ENCODE assay signal across 18 cellular contexts in genomic region chr1:48644950-48645605, GRCh38.
DNase-seq lines count a peak whose midpoint lies in the region; ATAC-seq and TF ChIP-seq lines count a peak whose summit lies in the region.
"Had no signal": no experiment of that assay in that cellular context is flagged by ENCODE, and none has a peak within 500 bp of the region (broad histone marks: within the 10 kb centered on the region; RNA-seq: fewer than 3 reads in every experiment).

No MANE protein-coding gene starts in this region.

- H2AFZ ChIP-seq in MM.1S (ENCODE audit: low read length) (no peak overlapping the region), neural progenitor cell (replicated peaks) (no peak overlapping the region)
- H2AFZ ChIP-seq: PC-9 had no signal

- no peak overlapping the region for H3K9ac ChIP-seq in MM.1S (ENCODE audit: low read length)
- H3K9ac ChIP-seq in neural progenitor cell: no peak overlapping the region

- H3K4me2 ChIP-seq in MM.1S (ENCODE audit: low read depth, low read length) (no peak overlapping the region), neural progenitor cell (peak overlapping the region; percentile 68)
- H3K4me2 ChIP-seq: PC-9 had no signal

- H4K20me1 ChIP-seq in MM.1S (ENCODE audit: insufficient read depth, low read length): no peaks in the 10 kb centered on the region
- peaks cover 13% of the 10 kb centered on the region for H4K20me1 ChIP-seq in neural progenitor cell (ENCODE audit: low read depth)

- DNase-seq in MM.1S (peak; percentile 25), NCI-H2081 (lab: John Stamatoyannopoulos, UW) (peak; percentile 70 to 91), NCI-H82 (lab: John Stamatoyannopoulos, UW) (peak; percentile 96), neural progenitor cell (ENCODE audit: low spot score) (peak; percentile 22), SHP77 (lab: John Stamatoyannopoulos, UW) (no peak)
- no peak for DNase-seq in activated naive CD4-positive, alpha-beta T cell (lab: John Stamatoyannopoulos, UW)
- DNase-seq: activated CD4-positive, alpha-beta T cell treated with anti-CD3 and anti-CD28 coated beads, Interleukin-2, amount 10 ng/mL, durations not matched to agents 7 days and 5 days; activated T-cell treated with anti-CD3 and anti-CD28 coated beads for 4 hours; BE2C; body of pancreas; KG1; pancreas; PC-9 had no signal

- no peak for TF ChIP-seq CTCF in MM.1S (IDR thresholded peaks at IDR 0.05; ENCODE audit: low read length)
- no peak for TF ChIP-seq CTCF in neural progenitor cell (IDR thresholded peaks at IDR 0.05)

- no peak overlapping the region for H3K4me3 ChIP-seq in MM.1S (ENCODE audit: low read length)
- peak overlapping the region; percentile 28 for H3K4me3 ChIP-seq in neural progenitor cell
- H3K4me3 ChIP-seq: body of pancreas, pancreas, PC-9, skin epidermis, tibial nerve had no signal

- no peak overlapping the region for H3K4me3 Mint-ChIP-seq in neural progenitor cell
- H3K4me3 Mint-ChIP-seq: activated CD4-positive, alpha-beta T cell treated with anti-CD3 and anti-CD28 coated beads, Interleukin-2, amount 10 ng/mL, durations not matched to agents 7 days and 5 days; activated naive CD4-positive, alpha-beta T cell treated with anti-CD3 and anti-CD28 coated beads, Interleukin-2, amount 50 U/mL, for 24 hours had no signal

- no peaks in the 10 kb centered on the region for H3K9me3 Mint-ChIP-seq in neural progenitor cell
- H3K9me3 Mint-ChIP-seq: activated CD4-positive, alpha-beta T cell treated with anti-CD3 and anti-CD28 coated beads, Interleukin-2, amount 10 ng/mL, durations not matched to agents 7 days and 5 days; activated naive CD4-positive, alpha-beta T cell treated with anti-CD3 and anti-CD28 coated beads, Interleukin-2, amount 50 U/mL, for 24 hours had no signal

- H3K27ac ChIP-seq in MM.1S (ENCODE audit: low read length) (no peak overlapping the region), neural progenitor cell (peak overlapping the region; percentile 38)
- H3K27ac ChIP-seq: body of pancreas, pancreas, PC-9, skin epidermis, tibial nerve had no signal

- H3K27me3 Mint-ChIP-seq in neural progenitor cell (ENCODE audit: insufficient read depth, low read depth): peaks cover 3% of the 10 kb centered on the region

- H3K27me3 ChIP-seq in MM.1S (replicated peaks; ENCODE audit: insufficient read depth, low read length) (no peaks in the 10 kb centered on the region), neural progenitor cell (no peaks in the 10 kb centered on the region)
- H3K27me3 ChIP-seq: BE2C, body of pancreas, pancreas, tibial nerve had no signal

- H3K27ac Mint-ChIP-seq in neural progenitor cell: no peak overlapping the region
- H3K27ac Mint-ChIP-seq: activated CD4-positive, alpha-beta T cell treated with anti-CD3 and anti-CD28 coated beads, Interleukin-2, amount 10 ng/mL, durations not matched to agents 7 days and 5 days; activated naive CD4-positive, alpha-beta T cell treated with anti-CD3 and anti-CD28 coated beads, Interleukin-2, amount 50 U/mL, for 24 hours had no signal

- H3K4me1 ChIP-seq in MM.1S (ENCODE audit: low read length) (no peaks in the 10 kb centered on the region), neural progenitor cell (peaks cover 23% of the 10 kb centered on the region)
- H3K4me1 ChIP-seq: BE2C, body of pancreas, pancreas, tibial nerve had no signal

- no peak for ATAC-seq in GM19455 (IDR thresholded peaks at IDR 0.05; ENCODE audit: unreplicated experiment)
- ATAC-seq: body of pancreas, esophagus mucosa had no signal

- peaks cover 21% of the 10 kb centered on the region for H3K4me1 Mint-ChIP-seq in neural progenitor cell
- H3K4me1 Mint-ChIP-seq: activated CD4-positive, alpha-beta T cell treated with anti-CD3 and anti-CD28 coated beads, Interleukin-2, amount 10 ng/mL, durations not matched to agents 7 days and 5 days; activated naive CD4-positive, alpha-beta T cell treated with anti-CD3 and anti-CD28 coated beads, Interleukin-2, amount 50 U/mL, for 24 hours had no signal

- no peaks in the 10 kb centered on the region for H3K9me2 ChIP-seq in MM.1S (replicated peaks; ENCODE audit: insufficient read depth, low read length)

- H3K9me3 ChIP-seq in MM.1S (replicated peaks; ENCODE audit: insufficient read depth, low read length) (no peaks in the 10 kb centered on the region), neural progenitor cell (ENCODE audit: low read depth) (no peaks in the 10 kb centered on the region)
- H3K9me3 ChIP-seq: BE2C, body of pancreas, pancreas, tibial nerve had no signal

- no peaks in the 10 kb centered on the region for H3K79me2 ChIP-seq in MM.1S (ENCODE audit: low read length)
- no peaks in the 10 kb centered on the region for H3K79me2 ChIP-seq in neural progenitor cell (ENCODE audit: low read depth)

- H3F3A ChIP-seq in MM.1S (ENCODE audit: insufficient read depth, low read length) (no peaks in the 10 kb centered on the region), neural progenitor cell (ENCODE audit: low read depth) (peaks cover 20% of the 10 kb centered on the region)

- H3K36me3 ChIP-seq in MM.1S (replicated peaks; ENCODE audit: insufficient read depth, low read length): no peaks in the 10 kb centered on the region
- no peaks in the 10 kb centered on the region for H3K36me3 ChIP-seq in neural progenitor cell
- H3K36me3 ChIP-seq: BE2C, pancreas, tibial nerve had no signal

- H3K36me3 Mint-ChIP-seq in neural progenitor cell: no peaks in the 10 kb centered on the region
- H3K36me3 Mint-ChIP-seq: activated naive CD4-positive, alpha-beta T cell treated with anti-CD3 and anti-CD28 coated beads, Interleukin-2, amount 50 U/mL, for 24 hours had no signal

Comparison
In these comparisons a context has a peak if more than half of its experiments do, and no peak if none do; other contexts are left out.
1. DNase-seq: peak in MM.1S (single experiment), NCI-H2081 (2 of 2), NCI-H82 (single experiment) and neural progenitor cell (single experiment); none in activated naive CD4-positive, alpha-beta T cell (0 of 4) and SHP77 (0 of 2).